8 cellular contexts compared by ENCODE assay signal in the genomic region with DNA sequence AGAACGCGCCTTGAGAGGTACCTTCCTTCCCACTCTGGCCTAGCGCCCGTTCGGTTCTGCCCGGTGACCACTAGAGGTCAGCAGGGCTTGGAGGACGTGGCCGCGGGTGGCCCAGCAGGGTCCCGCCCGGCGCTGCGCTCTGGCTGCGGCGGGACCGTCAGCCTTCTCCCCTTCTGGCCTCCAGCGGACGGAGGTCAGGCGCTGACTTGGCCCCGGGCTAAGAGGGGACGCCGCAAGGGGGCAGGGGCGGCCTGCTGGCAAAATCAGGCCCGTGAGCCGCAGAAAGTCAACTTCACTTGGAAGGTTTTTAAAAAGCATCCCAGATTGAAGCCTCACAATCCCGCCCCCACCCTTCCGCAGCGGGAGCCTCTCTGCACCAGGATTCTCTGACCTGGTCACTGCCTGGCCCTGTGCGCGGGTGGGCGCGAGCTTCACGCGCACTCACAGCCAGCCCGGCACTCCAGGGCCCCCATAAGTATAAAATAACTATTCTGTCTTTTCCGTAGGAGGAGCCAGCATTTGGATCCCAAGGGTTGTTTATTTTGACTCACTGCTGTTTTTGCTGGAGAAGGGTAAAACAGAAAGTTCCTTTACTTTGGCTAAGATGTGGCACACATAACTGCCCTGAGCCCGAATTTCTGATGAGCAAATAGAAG. TPM values are rescaled to one million over a fixed set of nuclear protein-coding genes. Genes with fewer than 3 reads are reported as not detected.
DNase-seq lines count a peak whose midpoint lies in the region; ATAC-seq and TF ChIP-seq lines count a peak whose summit lies in the region.

No MANE protein-coding gene starts in this region.

- ATAC-seq in left lung = peak; percentile 99
- no peak for ATAC-seq in HG03159 (IDR thresholded peaks at IDR 0.05; ENCODE audit: unreplicated experiment)
- ATAC-seq in GM19467 (IDR thresholded peaks at IDR 0.05; ENCODE audit: unreplicated experiment) = no peak

- peaks cover 0 to 16% of the 10 kb centered on the region in 2 donors for H3K4me1 ChIP-seq in left lung

- H3K36me3 Mint-ChIP-seq in dendritic cell treated with granulocyte-macrophage colony-stimulating factor and Interleukin-4, amounts not matched to agents 40 ng/mL and 50 ng/mL, for 4 days (ENCODE audit: low read depth) = no peaks in the 10 kb centered on the region

- H3K4me3 ChIP-seq in left lung = peak overlapping the region; percentile 20 to 24

- peak overlapping the region; percentile 50 for H3K4me3 Mint-ChIP-seq in dendritic cell treated with granulocyte-macrophage colony-stimulating factor and Interleukin-4, amounts not matched to agents 40 ng/mL and 50 ng/mL, for 4 days

- peak overlapping the region; percentile 34 to 35 for H3K27ac ChIP-seq in left lung

- peak; percentile 76 for DNase-seq in Daoy (ENCODE audit: low read depth)
- peak; percentile 25 for DNase-seq in NCI-H2029 treated with DMSO at 0.1 percent for 48 hours (lab: John Stamatoyannopoulos, UW)
- peak; percentile 63 for DNase-seq in activated CD4-positive, alpha-beta T cell treated with anti-CD3 and anti-CD28 coated beads for 48 hours
- peak; percentile 84 to 95 for DNase-seq in left lung
- DNase-seq in stimulated activated CD4-positive, alpha-beta T cell treated with anti-CD3 and anti-CD28 coated beads, Interleukin-2, amount 100 ng/mL, for 24 hours = peak; percentile 59 to 65

- no peaks in the 10 kb centered on the region for H3K36me3 ChIP-seq in left lung

- no peaks in the 10 kb centered on the region for H3K9me3 ChIP-seq in left lung

- no peaks in the 10 kb centered on the region for H3K27me3 ChIP-seq in left lung

- no peak overlapping the region for H3K27ac Mint-ChIP-seq in dendritic cell treated with granulocyte-macrophage colony-stimulating factor and Interleukin-4, amounts not matched to agents 40 ng/mL and 50 ng/mL, for 4 days

- TF ChIP-seq CTCF in left lung (IDR thresholded peaks at IDR 0.05) = peak; percentile 84 to 90

- H3K27me3 Mint-ChIP-seq in dendritic cell treated with granulocyte-macrophage colony-stimulating factor and Interleukin-4, amounts not matched to agents 40 ng/mL and 50 ng/mL, for 4 days = peaks cover 18% of the 10 kb centered on the region

- peaks cover 23% of the 10 kb centered on the region for H3K4me1 Mint-ChIP-seq in dendritic cell treated with granulocyte-macrophage colony-stimulating factor and Interleukin-4, amounts not matched to agents 40 ng/mL and 50 ng/mL, for 4 days (ENCODE audit: low read depth)

- H3K9me3 Mint-ChIP-seq in dendritic cell treated with granulocyte-macrophage colony-stimulating factor and Interleukin-4, amounts not matched to agents 40 ng/mL and 50 ng/mL, for 4 days = no peaks in the 10 kb centered on the region

- intact Hi-C loops in dendritic cell treated with granulocyte-macrophage colony-stimulating factor and Interleukin-4, amounts not matched to agents 40 ng/mL and 50 ng/mL, for 4 days (cut with micrococcal nuclease) = loop anchor here (1.0 to 5.0 kb wide), 3 partner anchors 139 to 224 kb away; no protein-coding TSS in a partner anchor
- intact Hi-C loops in left lung (cut with DNase I) = no loop called here

RNA-seq across cellular contexts. Expression of gene ZBTB16, which starts 23.2 kb away (rescaled TPM):
- total RNA-seq in Daoy (2014; rRNA removed; shearing (Covaris generic)) = not detected in 2 replicates
- 10 to 100 TPM; 52.5 to 55.6 TPM for total RNA-seq in left lung

Comparison
In these comparisons a context has a peak if more than half of its experiments do, and no peak if none do; other contexts are left out.
1. DNase-seq: peak in every context shown above with its lines; median percentile 90 in left lung; 76 in Daoy; 63 in activated CD4-positive, alpha-beta T cell treated with anti-CD3 and anti-CD28 coated beads for 48 hours; 62 in stimulated activated CD4-positive, alpha-beta T cell treated with anti-CD3 and anti-CD28 coated beads, Interleukin-2, amount 100 ng/mL, for 24 hours; 25 in NCI-H2029 treated with DMSO at 0.1 percent for 48 hours.
2. RNA of gene ZBTB16, which starts 23.2 kb away (total RNA-seq): 52.5 to 55.6 TPM in left lung; not detected in Daoy; every median in the first group is over 10 times any median in the second.